Comparison of ENCODE assay signal across 1 cellular context in the genomic region with DNA sequence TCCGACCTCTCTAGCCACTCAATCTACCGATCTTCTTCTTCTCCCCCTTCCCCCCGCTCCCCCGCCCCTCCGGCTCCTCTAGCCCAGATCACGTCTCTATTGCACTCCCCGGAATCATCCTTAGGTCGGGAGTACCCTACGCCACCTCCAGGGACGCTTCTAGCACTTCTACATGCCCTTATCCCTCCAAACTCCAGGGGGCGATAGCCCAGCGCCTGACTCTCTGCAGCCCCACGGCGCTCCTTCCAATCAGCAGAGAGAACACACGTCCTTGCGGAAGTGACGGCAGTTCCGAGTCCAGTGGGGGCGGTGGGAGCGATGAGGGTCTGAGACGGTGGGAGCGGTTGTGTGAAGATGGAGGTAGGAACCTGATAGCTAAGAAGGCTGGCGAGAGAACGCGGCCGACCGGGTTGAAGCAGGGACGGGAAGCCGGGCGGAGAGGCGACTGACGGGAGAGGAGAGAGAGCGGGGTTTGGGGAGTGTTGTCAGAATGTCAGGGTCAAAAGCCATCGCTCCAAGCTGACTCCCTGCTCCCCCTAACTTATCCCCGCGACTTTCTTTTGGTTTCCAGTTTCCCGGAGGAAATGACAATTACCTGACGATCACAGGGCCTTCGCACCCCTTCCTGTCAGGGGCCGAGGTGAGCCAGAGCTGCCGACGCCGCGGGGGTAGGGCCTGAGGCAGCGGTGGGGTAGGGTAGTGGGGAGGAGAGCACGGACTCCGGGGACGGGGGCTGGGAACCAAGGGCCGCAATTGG.
A peak's percentile ranks its signal among the peaks of the same experiment; 100 is the strongest.
TF ChIP-seq lines count a peak whose summit lies in the region.

A gene (minus strand): TSS at position 35 of the 757 bp plus-strand sequence. CDS start 87 bp downstream, outside the sequence.
A gene (plus strand): TSS at position 271 of the 757 bp plus-strand sequence. CDS start 84 bp downstream, at position 355.

TF ChIP-seq in HepG2, 621 proteins besides CTCF, POLR2A, EP300 and RAD21 (continued from another document and continues in another):
- TF ChIP-seq, protein P1, sequence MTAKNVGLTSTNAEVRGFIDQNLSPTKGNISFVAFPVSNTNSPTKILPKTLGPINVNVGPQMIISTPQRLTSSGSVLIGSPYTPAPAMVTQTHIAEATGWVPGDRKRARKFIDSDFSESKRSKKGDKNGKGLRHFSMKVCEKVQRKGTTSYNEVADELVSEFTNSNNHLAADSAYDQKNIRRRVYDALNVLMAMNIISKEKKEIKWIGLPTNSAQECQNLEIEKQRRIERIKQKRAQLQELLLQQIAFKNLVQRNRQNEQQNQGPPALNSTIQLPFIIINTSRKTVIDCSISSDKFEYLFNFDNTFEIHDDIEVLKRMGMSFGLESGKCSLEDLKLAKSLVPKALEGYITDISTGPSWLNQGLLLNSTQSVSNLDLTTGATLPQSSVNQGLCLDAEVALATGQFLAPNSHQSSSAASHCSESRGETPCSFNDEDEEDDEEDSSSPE (CRISPR knock-in tag; IDR thresholded peaks at IDR 0.05), result peak; percentile 34; the same call in 1 of the 2 replicates
- TF ChIP-seq PCBP2 (optimal IDR thresholded peaks at IDR 0.05; ENCODE audit: low read depth, low read length, poor library complexity, severe bottlenecking) (no peak), TBX2 (CRISPR knock-in tag; IDR thresholded peaks at IDR 0.05; ENCODE audit: borderline replicate concordance) (no peak; the same call in 1 of the 2 replicates), RBFOX2 (IDR thresholded peaks at IDR 0.05; ENCODE audit: low read depth, low read length) (peak; percentile 77), ZFP37 (CRISPR knock-in tag; IDR thresholded peaks at IDR 0.05; ENCODE audit: borderline replicate concordance) (peak; percentile 89), ZZZ3 (CRISPR knock-in tag; IDR thresholded peaks at IDR 0.05; ENCODE audit: borderline replicate concordance) (peak; percentile 97; the same call in 1 of the 2 replicates), ZSCAN9 (CRISPR knock-in tag; IDR thresholded peaks at IDR 0.05; ENCODE audit: borderline replicate concordance) (peak; percentile 92), ZFP36L2 (CRISPR knock-in tag; IDR thresholded peaks at IDR 0.05) (no peak; the same call in 1 of the 2 replicates), REXO4 (CRISPR knock-in tag; IDR thresholded peaks at IDR 0.05; ENCODE audit: borderline replicate concordance) (no peak), ZNF737 (CRISPR knock-in tag; IDR thresholded peaks at IDR 0.05; ENCODE audit: borderline replicate concordance) (no peak), MEIS1 (CRISPR knock-in tag; IDR thresholded peaks at IDR 0.05; ENCODE audit: borderline replicate concordance) (peak; percentile 66; the same call in 1 of the 2 replicates), DR1 (CRISPR knock-in tag; IDR thresholded peaks at IDR 0.05) (peak; percentile 31; the same call in 1 of the 2 replicates), JUND (CRISPR knock-in tag; IDR thresholded peaks at IDR 0.05) (peak; percentile 74), ARHGAP35 (CRISPR knock-in tag; IDR thresholded peaks at IDR 0.05; ENCODE audit: borderline replicate concordance) (peak; percentile 82; the same call in 1 of the 2 replicates), MIER2 (CRISPR knock-in tag; IDR thresholded peaks at IDR 0.05) (peak; percentile 74), ZNF441 (CRISPR knock-in tag; IDR thresholded peaks at IDR 0.05; ENCODE audit: borderline replicate concordance) (peak; percentile 77; the same call in 1 of the 2 replicates), PAX8 (CRISPR knock-in tag; IDR thresholded peaks at IDR 0.05; ENCODE audit: borderline replicate concordance) (0 out of 2 replicates have a peak, but pooled peaks have one; percentile 62)
- TF ChIP-seq, protein P2, sequence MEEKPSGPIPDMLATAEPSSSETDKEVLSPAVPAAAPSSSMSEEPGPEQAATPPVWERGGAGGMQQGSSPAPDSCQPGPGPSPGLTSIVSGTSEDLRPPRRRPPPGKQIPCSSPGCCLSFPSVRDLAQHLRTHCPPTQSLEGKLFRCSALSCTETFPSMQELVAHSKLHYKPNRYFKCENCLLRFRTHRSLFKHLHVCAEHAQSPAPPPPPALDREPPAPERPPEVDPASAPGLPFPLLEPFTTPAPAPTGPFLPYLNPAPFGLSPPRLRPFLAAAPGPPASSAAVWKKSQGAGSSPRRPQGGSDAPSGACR (CRISPR knock-in tag; IDR thresholded peaks at IDR 0.05), result peak; percentile 90; the same call in 1 of the 2 replicates
- TF ChIP-seq, protein P3, sequence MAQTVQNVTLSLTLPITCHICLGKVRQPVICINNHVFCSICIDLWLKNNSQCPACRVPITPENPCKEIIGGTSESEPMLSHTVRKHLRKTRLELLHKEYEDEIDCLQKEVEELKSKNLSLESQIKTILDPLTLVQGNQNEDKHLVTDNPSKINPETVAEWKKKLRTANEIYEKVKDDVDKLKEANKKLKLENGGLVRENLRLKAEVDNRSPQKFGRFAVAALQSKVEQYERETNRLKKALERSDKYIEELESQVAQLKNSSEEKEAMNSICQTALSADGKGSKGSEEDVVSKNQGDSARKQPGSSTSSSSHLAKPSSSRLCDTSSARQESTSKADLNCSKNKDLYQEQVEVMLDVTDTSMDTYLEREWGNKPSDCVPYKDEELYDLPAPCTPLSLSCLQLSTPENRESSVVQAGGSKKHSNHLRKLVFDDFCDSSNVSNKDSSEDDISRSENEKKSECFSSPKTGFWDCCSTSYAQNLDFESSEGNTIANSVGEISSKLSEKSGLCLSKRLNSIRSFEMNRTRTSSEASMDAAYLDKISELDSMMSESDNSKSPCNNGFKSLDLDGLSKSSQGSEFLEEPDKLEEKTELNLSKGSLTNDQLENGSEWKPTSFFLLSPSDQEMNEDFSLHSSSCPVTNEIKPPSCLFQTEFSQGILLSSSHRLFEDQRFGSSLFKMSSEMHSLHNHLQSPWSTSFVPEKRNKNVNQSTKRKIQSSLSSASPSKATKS (CRISPR knock-in tag; IDR thresholded peaks at IDR 0.05), result no peak
- TF ChIP-seq, protein P4, sequence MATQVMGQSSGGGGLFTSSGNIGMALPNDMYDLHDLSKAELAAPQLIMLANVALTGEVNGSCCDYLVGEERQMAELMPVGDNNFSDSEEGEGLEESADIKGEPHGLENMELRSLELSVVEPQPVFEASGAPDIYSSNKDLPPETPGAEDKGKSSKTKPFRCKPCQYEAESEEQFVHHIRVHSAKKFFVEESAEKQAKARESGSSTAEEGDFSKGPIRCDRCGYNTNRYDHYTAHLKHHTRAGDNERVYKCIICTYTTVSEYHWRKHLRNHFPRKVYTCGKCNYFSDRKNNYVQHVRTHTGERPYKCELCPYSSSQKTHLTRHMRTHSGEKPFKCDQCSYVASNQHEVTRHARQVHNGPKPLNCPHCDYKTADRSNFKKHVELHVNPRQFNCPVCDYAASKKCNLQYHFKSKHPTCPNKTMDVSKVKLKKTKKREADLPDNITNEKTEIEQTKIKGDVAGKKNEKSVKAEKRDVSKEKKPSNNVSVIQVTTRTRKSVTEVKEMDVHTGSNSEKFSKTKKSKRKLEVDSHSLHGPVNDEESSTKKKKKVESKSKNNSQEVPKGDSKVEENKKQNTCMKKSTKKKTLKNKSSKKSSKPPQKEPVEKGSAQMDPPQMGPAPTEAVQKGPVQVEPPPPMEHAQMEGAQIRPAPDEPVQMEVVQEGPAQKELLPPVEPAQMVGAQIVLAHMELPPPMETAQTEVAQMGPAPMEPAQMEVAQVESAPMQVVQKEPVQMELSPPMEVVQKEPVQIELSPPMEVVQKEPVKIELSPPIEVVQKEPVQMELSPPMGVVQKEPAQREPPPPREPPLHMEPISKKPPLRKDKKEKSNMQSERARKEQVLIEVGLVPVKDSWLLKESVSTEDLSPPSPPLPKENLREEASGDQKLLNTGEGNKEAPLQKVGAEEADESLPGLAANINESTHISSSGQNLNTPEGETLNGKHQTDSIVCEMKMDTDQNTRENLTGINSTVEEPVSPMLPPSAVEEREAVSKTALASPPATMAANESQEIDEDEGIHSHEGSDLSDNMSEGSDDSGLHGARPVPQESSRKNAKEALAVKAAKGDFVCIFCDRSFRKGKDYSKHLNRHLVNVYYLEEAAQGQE (IDR thresholded peaks at IDR 0.05; ENCODE audit: borderline replicate concordance in 1 of 2, low read depth in 1 of 2, low read length in 2 of 2), result 0 out of 4 replicates have a peak, but pooled peaks of 1 of the 2 experiments have one; percentile 29
- TF ChIP-seq, protein P5, sequence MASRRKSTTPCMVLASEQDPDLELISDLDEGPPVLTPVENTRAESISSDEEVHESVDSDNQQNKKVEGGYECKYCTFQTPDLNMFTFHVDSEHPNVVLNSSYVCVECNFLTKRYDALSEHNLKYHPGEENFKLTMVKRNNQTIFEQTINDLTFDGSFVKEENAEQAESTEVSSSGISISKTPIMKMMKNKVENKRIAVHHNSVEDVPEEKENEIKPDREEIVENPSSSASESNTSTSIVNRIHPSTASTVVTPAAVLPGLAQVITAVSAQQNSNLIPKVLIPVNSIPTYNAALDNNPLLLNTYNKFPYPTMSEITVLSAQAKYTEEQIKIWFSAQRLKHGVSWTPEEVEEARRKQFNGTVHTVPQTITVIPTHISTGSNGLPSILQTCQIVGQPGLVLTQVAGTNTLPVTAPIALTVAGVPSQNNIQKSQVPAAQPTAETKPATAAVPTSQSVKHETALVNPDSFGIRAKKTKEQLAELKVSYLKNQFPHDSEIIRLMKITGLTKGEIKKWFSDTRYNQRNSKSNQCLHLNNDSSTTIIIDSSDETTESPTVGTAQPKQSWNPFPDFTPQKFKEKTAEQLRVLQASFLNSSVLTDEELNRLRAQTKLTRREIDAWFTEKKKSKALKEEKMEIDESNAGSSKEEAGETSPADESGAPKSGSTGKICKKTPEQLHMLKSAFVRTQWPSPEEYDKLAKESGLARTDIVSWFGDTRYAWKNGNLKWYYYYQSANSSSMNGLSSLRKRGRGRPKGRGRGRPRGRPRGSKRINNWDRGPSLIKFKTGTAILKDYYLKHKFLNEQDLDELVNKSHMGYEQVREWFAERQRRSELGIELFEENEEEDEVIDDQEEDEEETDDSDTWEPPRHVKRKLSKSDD (CRISPR knock-in tag; IDR thresholded peaks at IDR 0.05; ENCODE audit: low read depth), result peak; percentile 26; the same call in 1 of the 2 replicates
- TF ChIP-seq, protein P6, sequence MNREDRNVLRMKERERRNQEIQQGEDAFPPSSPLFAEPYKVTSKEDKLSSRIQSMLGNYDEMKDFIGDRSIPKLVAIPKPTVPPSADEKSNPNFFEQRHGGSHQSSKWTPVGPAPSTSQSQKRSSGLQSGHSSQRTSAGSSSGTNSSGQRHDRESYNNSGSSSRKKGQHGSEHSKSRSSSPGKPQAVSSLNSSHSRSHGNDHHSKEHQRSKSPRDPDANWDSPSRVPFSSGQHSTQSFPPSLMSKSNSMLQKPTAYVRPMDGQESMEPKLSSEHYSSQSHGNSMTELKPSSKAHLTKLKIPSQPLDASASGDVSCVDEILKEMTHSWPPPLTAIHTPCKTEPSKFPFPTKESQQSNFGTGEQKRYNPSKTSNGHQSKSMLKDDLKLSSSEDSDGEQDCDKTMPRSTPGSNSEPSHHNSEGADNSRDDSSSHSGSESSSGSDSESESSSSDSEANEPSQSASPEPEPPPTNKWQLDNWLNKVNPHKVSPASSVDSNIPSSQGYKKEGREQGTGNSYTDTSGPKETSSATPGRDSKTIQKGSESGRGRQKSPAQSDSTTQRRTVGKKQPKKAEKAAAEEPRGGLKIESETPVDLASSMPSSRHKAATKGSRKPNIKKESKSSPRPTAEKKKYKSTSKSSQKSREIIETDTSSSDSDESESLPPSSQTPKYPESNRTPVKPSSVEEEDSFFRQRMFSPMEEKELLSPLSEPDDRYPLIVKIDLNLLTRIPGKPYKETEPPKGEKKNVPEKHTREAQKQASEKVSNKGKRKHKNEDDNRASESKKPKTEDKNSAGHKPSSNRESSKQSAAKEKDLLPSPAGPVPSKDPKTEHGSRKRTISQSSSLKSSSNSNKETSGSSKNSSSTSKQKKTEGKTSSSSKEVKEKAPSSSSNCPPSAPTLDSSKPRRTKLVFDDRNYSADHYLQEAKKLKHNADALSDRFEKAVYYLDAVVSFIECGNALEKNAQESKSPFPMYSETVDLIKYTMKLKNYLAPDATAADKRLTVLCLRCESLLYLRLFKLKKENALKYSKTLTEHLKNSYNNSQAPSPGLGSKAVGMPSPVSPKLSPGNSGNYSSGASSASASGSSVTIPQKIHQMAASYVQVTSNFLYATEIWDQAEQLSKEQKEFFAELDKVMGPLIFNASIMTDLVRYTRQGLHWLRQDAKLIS (CRISPR knock-in tag; IDR thresholded peaks at IDR 0.05), result no peak
- TF ChIP-seq, protein P7, sequence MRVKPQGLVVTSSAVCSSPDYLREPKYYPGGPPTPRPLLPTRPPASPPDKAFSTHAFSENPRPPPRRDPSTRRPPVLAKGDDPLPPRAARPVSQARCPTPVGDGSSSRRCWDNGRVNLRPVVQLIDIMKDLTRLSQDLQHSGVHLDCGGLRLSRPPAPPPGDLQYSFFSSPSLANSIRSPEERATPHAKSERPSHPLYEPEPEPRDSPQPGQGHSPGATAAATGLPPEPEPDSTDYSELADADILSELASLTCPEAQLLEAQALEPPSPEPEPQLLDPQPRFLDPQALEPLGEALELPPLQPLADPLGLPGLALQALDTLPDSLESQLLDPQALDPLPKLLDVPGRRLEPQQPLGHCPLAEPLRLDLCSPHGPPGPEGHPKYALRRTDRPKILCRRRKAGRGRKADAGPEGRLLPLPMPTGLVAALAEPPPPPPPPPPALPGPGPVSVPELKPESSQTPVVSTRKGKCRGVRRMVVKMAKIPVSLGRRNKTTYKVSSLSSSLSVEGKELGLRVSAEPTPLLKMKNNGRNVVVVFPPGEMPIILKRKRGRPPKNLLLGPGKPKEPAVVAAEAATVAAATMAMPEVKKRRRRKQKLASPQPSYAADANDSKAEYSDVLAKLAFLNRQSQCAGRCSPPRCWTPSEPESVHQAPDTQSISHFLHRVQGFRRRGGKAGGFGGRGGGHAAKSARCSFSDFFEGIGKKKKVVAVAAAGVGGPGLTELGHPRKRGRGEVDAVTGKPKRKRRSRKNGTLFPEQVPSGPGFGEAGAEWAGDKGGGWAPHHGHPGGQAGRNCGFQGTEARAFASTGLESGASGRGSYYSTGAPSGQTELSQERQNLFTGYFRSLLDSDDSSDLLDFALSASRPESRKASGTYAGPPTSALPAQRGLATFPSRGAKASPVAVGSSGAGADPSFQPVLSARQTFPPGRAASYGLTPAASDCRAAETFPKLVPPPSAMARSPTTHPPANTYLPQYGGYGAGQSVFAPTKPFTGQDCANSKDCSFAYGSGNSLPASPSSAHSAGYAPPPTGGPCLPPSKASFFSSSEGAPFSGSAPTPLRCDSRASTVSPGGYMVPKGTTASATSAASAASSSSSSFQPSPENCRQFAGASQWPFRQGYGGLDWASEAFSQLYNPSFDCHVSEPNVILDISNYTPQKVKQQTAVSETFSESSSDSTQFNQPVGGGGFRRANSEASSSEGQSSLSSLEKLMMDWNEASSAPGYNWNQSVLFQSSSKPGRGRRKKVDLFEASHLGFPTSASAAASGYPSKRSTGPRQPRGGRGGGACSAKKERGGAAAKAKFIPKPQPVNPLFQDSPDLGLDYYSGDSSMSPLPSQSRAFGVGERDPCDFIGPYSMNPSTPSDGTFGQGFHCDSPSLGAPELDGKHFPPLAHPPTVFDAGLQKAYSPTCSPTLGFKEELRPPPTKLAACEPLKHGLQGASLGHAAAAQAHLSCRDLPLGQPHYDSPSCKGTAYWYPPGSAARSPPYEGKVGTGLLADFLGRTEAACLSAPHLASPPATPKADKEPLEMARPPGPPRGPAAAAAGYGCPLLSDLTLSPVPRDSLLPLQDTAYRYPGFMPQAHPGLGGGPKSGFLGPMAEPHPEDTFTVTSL (CRISPR knock-in tag; IDR thresholded peaks at IDR 0.05; ENCODE audit: borderline replicate concordance), result peak; percentile 24; the same call in 1 of the 2 replicates
- TF ChIP-seq, protein P8, sequence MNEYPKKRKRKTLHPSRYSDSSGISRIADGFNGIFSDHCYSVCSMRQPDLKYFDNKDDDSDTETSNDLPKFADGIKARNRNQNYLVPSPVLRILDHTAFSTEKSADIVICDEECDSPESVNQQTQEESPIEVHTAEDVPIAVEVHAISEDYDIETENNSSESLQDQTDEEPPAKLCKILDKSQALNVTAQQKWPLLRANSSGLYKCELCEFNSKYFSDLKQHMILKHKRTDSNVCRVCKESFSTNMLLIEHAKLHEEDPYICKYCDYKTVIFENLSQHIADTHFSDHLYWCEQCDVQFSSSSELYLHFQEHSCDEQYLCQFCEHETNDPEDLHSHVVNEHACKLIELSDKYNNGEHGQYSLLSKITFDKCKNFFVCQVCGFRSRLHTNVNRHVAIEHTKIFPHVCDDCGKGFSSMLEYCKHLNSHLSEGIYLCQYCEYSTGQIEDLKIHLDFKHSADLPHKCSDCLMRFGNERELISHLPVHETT (CRISPR knock-in tag; conservative IDR thresholded peaks at IDR 0.05), result 0 out of 2 replicates have a peak, but pooled peaks have one; percentile 42
